ENCODE assay signal across 2 cellular contexts in genomic region chr3:44948239-44948638, GRCh38.
TF ChIP-seq lines count a peak whose summit lies in the region.

No MANE protein-coding gene starts in this region.

TF ChIP-seq in IMR-90, 13 proteins besides CTCF, POLR2A, EP300 and RAD21:
- TF ChIP-seq RCOR1 (IDR thresholded peaks at IDR 0.05; ENCODE audit: insufficient replicate concordance, low read length) (no peak), SMC3 (IDR thresholded peaks at IDR 0.05; ENCODE audit: low read depth, low read length) (no peak), ELK1 (IDR thresholded peaks at IDR 0.05; ENCODE audit: borderline replicate concordance, low read depth, low read length) (no peak), MAZ (IDR thresholded peaks at IDR 0.05; ENCODE audit: borderline replicate concordance, low read depth, low read length) (no peak), NFE2L2 (IDR thresholded peaks at IDR 0.05; ENCODE audit: low read depth, low read length) (no peak), BHLHE40 (IDR thresholded peaks at IDR 0.05; ENCODE audit: low read depth, low read length) (no peak), RFX5 (IDR thresholded peaks at IDR 0.05; ENCODE audit: low read depth, low read length) (no peak), FOS (IDR thresholded peaks at IDR 0.05; ENCODE audit: low read depth, low read length) (no peak), MXI1 (IDR thresholded peaks at IDR 0.05; ENCODE audit: borderline replicate concordance, low read depth, low read length) (no peak), MAFK (IDR thresholded peaks at IDR 0.05; ENCODE audit: low read depth, low read length) (no peak)

TF ChIP-seq in H1, 55 proteins besides CTCF, POLR2A, EP300 and RAD21:
- TF ChIP-seq CTBP2 (IDR thresholded peaks at IDR 0.05; ENCODE audit: borderline replicate concordance, insufficient read depth, insufficient read length, low read length) (no peak), HDAC6 (IDR thresholded peaks at IDR 0.05; ENCODE audit: low read depth, low read length) (no peak), RXRA (IDR thresholded peaks at IDR 0.05; ENCODE audit: insufficient read depth, low read depth, low read length) (no peak), ZNF274 (IDR thresholded peaks at IDR 0.05; ENCODE audit: borderline replicate concordance, extremely low read depth, low read length) (no peak), JUND (IDR thresholded peaks at IDR 0.05; ENCODE audit: low read length) (no peak), CHD2 (IDR thresholded peaks at IDR 0.05; ENCODE audit: low read length) (no peak), BCL11A (IDR thresholded peaks at IDR 0.05; ENCODE audit: low read depth in 2 of 2, low read length in 2 of 2) (no peak), SP2 (IDR thresholded peaks at IDR 0.05; ENCODE audit: low read length) (no peak), CREB1 (IDR thresholded peaks at IDR 0.05) (no peak), SRF (IDR thresholded peaks at IDR 0.05; ENCODE audit: low read depth, low read length) (no peak), E2F6 (IDR thresholded peaks at IDR 0.05) (no peak), KDM1A (IDR thresholded peaks at IDR 0.05; ENCODE audit: borderline replicate concordance, low read length) (no peak), TAF7 (optimal IDR thresholded peaks at IDR 0.05; ENCODE audit: borderline replicate concordance, low read depth, low read length) (no peak), SIN3A (conservative IDR thresholded peaks at IDR 0.05 in 1 of 2, IDR thresholded peaks at IDR 0.05 in 1 of 2; ENCODE audit: low read depth in 1 of 2, low read length in 2 of 2) (no peak), MAX (IDR thresholded peaks at IDR 0.05) (no peak), SAP30 (IDR thresholded peaks at IDR 0.05; ENCODE audit: insufficient read depth, insufficient replicate concordance, low read length) (no peak), EZH2 (IDR thresholded peaks at IDR 0.05; ENCODE audit: low read depth, low read length, severe bottlenecking) (no peak)
TF ChIP-seq in H1: peak in this region for 0.
